ENCODE assay signal across 9 cellular contexts in the genomic region with DNA sequence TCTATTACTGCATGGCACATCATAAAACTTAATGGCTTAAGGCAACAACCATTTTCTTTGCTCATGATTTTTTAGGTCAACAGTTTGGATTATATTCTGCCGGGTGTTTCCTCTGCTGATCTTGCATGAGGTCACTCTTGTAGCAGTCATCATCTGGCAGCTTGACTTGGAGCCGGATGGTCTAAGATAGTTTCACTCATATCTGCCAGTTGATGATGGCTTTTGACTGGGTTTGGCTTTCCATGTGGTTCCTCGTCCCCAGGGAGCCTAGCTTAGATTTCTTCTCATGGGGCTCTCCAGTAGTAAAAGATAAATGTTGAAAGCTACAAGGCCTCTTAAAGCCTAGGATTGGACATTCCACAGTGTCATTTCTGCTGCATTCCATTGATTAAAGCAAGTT. TPM values are rescaled to one million over a fixed set of nuclear protein-coding genes. Genes with fewer than 3 reads are reported as not detected.
DNase-seq lines count a peak whose midpoint lies in the region; ATAC-seq, FAIRE-seq and TF ChIP-seq lines count a peak whose summit lies in the region.
"Had no signal": no experiment of that assay in that cellular context is flagged by ENCODE, and none has a peak within 500 bp of the region (broad histone marks: within the 10 kb centered on the region; RNA-seq: fewer than 3 reads in every experiment).

No MANE protein-coding gene starts in this region.

- H3K27me3 ChIP-seq in PC-3 (ENCODE audit: low read length) (no peaks in the 10 kb centered on the region), dorsolateral prefrontal cortex (no peaks in the 10 kb centered on the region), neutrophil (no peaks in the 10 kb centered on the region)

- DNase-seq in NCI-H146 (lab: John Stamatoyannopoulos, UW) (peak; percentile 5), NCI-H146 treated with DMSO at 0.1 percent for 48 hours (lab: John Stamatoyannopoulos, UW; ENCODE audit: unreplicated experiment) (no peak), PC-3 (peak; percentile 12), dorsolateral prefrontal cortex (peak in 2 of 10 donors; percentile 23 to 32), HTR-8/SVneo (ENCODE audit: insufficient read length, low spot score) (no peak), HT-29 (ENCODE audit: low spot score) (no peak)

- no peaks in the 10 kb centered on the region for H4K20me1 ChIP-seq in PC-3 (ENCODE audit: low read length)

- no peak overlapping the region for H3K4me3 ChIP-seq in PC-3 (ENCODE audit: low read length)
- peak overlapping the region in 15 of 59 donors; percentile 1 to 40 (median 14) for H3K4me3 ChIP-seq in dorsolateral prefrontal cortex
- no peak overlapping the region for H3K4me3 ChIP-seq in neutrophil (ENCODE audit: low read depth in 1 of 2, low read length in 1 of 2)

- no peak overlapping the region for H3K27ac ChIP-seq in PC-3 (ENCODE audit: low read length)
- H3K27ac ChIP-seq in dorsolateral prefrontal cortex, result peak overlapping the region in 32 of 59 donors; percentile 3 to 71 (median 38)
- peak overlapping the region; percentile 57 for H3K27ac ChIP-seq in neutrophil

- no TSS peak for BruUV-seq in PC-3 (replicated peaks; lab: Mats Ljungman, UMichigan)

- peaks cover 9% of the 10 kb centered on the region for H3K4me1 ChIP-seq in PC-3 (ENCODE audit: insufficient read depth, low read length)
- H3K4me1 ChIP-seq in neutrophil (ENCODE audit: control insufficient read depth in 1 of 2, insufficient read depth in 1 of 2, low read depth in 1 of 2, low read length in 1 of 2), result peaks cover 51 to 54% of the 10 kb centered on the region in 2 experiments

- H3K9ac ChIP-seq in PC-3 (ENCODE audit: low read length), result no peak overlapping the region

- H3K9me2 ChIP-seq in PC-3 (replicated peaks; ENCODE audit: low read length), result no peaks in the 10 kb centered on the region

- H3K9me3 ChIP-seq in PC-3 (ENCODE audit: low read length) (no peaks in the 10 kb centered on the region), neutrophil (no peaks in the 10 kb centered on the region)

- POLR2A ChIA-PET in PC-3 (lab: Charles Lee; ENCODE audit: unreplicated experiment), result no interaction called here

- no peak overlapping the region for H2AFZ ChIP-seq in PC-3 (ENCODE audit: low read length)

- 0 out of 2 replicates have a peak, but pooled peaks cover 1% of the 10 kb centered on the region for H3K79me2 ChIP-seq in PC-3 (ENCODE audit: low read length)

- CTCF ChIA-PET in PC-3 (lab: Charles Lee), result no interaction called here

- ATAC-seq in HG02623 (IDR thresholded peaks at IDR 0.05; ENCODE audit: unreplicated experiment) (peak; percentile 45), PC-3 (peak; percentile 54)

- TF ChIP-seq CTCF in PC-3 (conservative IDR thresholded peaks at IDR 0.05; ENCODE audit: low read depth, low read length) (no peak), dorsolateral prefrontal cortex (IDR thresholded peaks at IDR 0.05 in 54 of 56, conservative IDR thresholded peaks at IDR 0.05 in 2 of 56; ENCODE audit: low read depth in 1 of 56, partially characterized antibody in 56 of 56) (no peak), neutrophil (IDR thresholded peaks at IDR 0.05) (no peak)

- no peak for FAIRE-seq in HTR-8/SVneo (lab: Jason Lieb, UNC)
- FAIRE-seq: A204.1 had no signal

- H3F3A ChIP-seq in PC-3 (ENCODE audit: low read length, unreplicated experiment), result no peaks in the 10 kb centered on the region

- intact Hi-C loops in PC-3 (cut with micrococcal nuclease) (no loop called here), dorsolateral prefrontal cortex (cut with DNase I) (no loop called here)

- H3K36me3 ChIP-seq in PC-3 (ENCODE audit: low read depth, low read length) (no peaks in the 10 kb centered on the region), neutrophil (no peaks in the 10 kb centered on the region)

- no peak overlapping the region for H3K4me2 ChIP-seq in PC-3 (ENCODE audit: low read length)

RNA-seq across cellular contexts. Expression of a gene that starts 27.4 kb away (rescaled TPM):
- total RNA-seq in PC-3 (2014; rRNA removed) (11.1 and 20.2 TPM in 2 replicates), dorsolateral prefrontal cortex (10 to 100 TPM; 40.3 to 69.3 (median 55.0) TPM)
- 6.1 and 7.8 TPM in 2 replicates for total RNA-seq in HT-29 (2014; rRNA removed; shearing (Covaris generic))

Comparison
In these comparisons a context has a peak if more than half of its experiments do, and no peak if none do; other contexts are left out.
1. DNase-seq: peak in NCI-H146 (single experiment) and PC-3 (single experiment); none in NCI-H146 treated with DMSO at 0.1 percent for 48 hours (single experiment), HTR-8/SVneo (single experiment) and HT-29 (single experiment).